31 cellular contexts compared by ENCODE assay signal in genomic region chr12:76226956-76227355, GRCh38.
"Had no signal": no experiment of that assay in that cellular context is flagged by ENCODE, and none has a peak within 500 bp of the region (broad histone marks: within the 10 kb centered on the region; RNA-seq: fewer than 3 reads in every experiment).

No MANE protein-coding gene starts in this region.

- H3K36me3 ChIP-seq: adrenal gland, MG63, WERI-Rb-1 had no signal

- H3K27me3 ChIP-seq: adrenal gland, body of pancreas, MG63 had no signal

- H2AFZ ChIP-seq: PC-9 had no signal

- H3K27ac ChIP-seq: adrenal gland, body of pancreas, PC-9, RWPE1, WERI-Rb-1 had no signal

- H3K9me3 Mint-ChIP-seq: activated CD4-positive, alpha-beta memory T cell treated with anti-CD3 and anti-CD28 coated beads, Interleukin-2, amount 10 ng/mL, durations not matched to agents 7 days and 5 days; activated naive CD4-positive, alpha-beta T cell treated with anti-CD3 and anti-CD28 coated beads, Interleukin-2, amount 50 U/mL, for 24 hours; activated naive CD8-positive, alpha-beta T cell treated with anti-CD3 and anti-CD28 coated beads, Interleukin-2, amount 10 ng/mL, durations not matched to agents 7 days and 5 days; activated T-helper 2 cell treated with anti-CD3 and anti-CD28 coated beads, Interferon-gamma antibody, Interleukin-2, Interleukin-4, amounts not matched to agents 10 μg/mL and 5 μg/mL and 100 μg/mL, durations not matched to agents 14 hours and 24 hours and 36 hours had no signal

- H3K4me1 Mint-ChIP-seq: activated naive CD4-positive, alpha-beta T cell treated with anti-CD3 and anti-CD28 coated beads, Interleukin-2, amount 50 U/mL, for 24 hours had no signal

- ATAC-seq: activated CD8-positive, alpha-beta memory T cell treated with anti-CD3 and anti-CD28 coated beads, Interleukin-2, amount 10 ng/mL, durations not matched to agents 7 days and 5 days; body of pancreas had no signal

- H3K36me3 Mint-ChIP-seq: activated CD8-positive, alpha-beta memory T cell treated with anti-CD3 and anti-CD28 coated beads, Interleukin-2, amount 10 ng/mL, durations not matched to agents 7 days and 5 days; activated naive CD4-positive, alpha-beta T cell treated with anti-CD3 and anti-CD28 coated beads, Interleukin-2, amount 50 U/mL, for 24 hours; activated naive CD8-positive, alpha-beta T cell treated with anti-CD3 and anti-CD28 coated beads, Interleukin-2, amount 10 ng/mL, durations not matched to agents 7 days and 5 days had no signal

- DNase-seq: activated CD4-positive, alpha-beta memory T cell treated with anti-CD3 and anti-CD28 coated beads, Interleukin-2, amount 10 ng/mL, durations not matched to agents 7 days and 5 days; activated CD4-positive, alpha-beta T cell treated with anti-CD3 and anti-CD28 coated beads for 1 hour; activated CD4-positive, alpha-beta T cell treated with anti-CD3 and anti-CD28 coated beads for 48 hours; activated CD4-positive, CD25-positive, alpha-beta regulatory T cell; activated CD8-positive, alpha-beta memory T cell treated with anti-CD3 and anti-CD28 coated beads for 24 hours; activated CD8-positive, alpha-beta memory T cell treated with anti-CD3 and anti-CD28 coated beads, Interleukin-2, amount 10 ng/mL, durations not matched to agents 7 days and 5 days; activated CD8-positive, alpha-beta memory T cell treated with anti-CD3 and anti-CD28 coated beads, Interleukin-2, amount 50 U/mL, for 48 hours; activated gamma-delta T cell; activated naive CD4-positive, alpha-beta T cell treated with Interleukin-2 at 50 U/mL for 16 hours; activated naive CD8-positive, alpha-beta T cell treated with anti-CD3 and anti-CD28 coated beads, Interleukin-2, amount 10 ng/mL, durations not matched to agents 7 days and 5 days; adrenal gland; body of pancreas; central memory CD4-positive, alpha-beta T cell; NCI-H1048; NCI-H1105 treated with DMSO at 0.1 percent for 48 hours; NCI-H1436; NCI-H1694; NCI-H1930; NCI-H2081 treated with DMSO at 0.1 percent for 48 hours; NCI-H226; NCI-H524 treated with DMSO at 0.1 percent for 48 hours; PC-9; Right ventricle myocardium superior; SW 1271; T-helper 9 cell; WERI-Rb-1 had no signal

- H3K4me3 Mint-ChIP-seq: activated CD4-positive, alpha-beta memory T cell treated with anti-CD3 and anti-CD28 coated beads, Interleukin-2, amount 10 ng/mL, durations not matched to agents 7 days and 5 days; activated CD8-positive, alpha-beta memory T cell treated with anti-CD3 and anti-CD28 coated beads, Interleukin-2, amount 10 ng/mL, durations not matched to agents 7 days and 5 days; activated naive CD4-positive, alpha-beta T cell treated with anti-CD3 and anti-CD28 coated beads, Interleukin-2, amount 50 U/mL, for 24 hours; activated naive CD8-positive, alpha-beta T cell treated with anti-CD3 and anti-CD28 coated beads, Interleukin-2, amount 10 ng/mL, durations not matched to agents 7 days and 5 days had no signal

- H3K27ac Mint-ChIP-seq: activated CD4-positive, alpha-beta memory T cell treated with anti-CD3 and anti-CD28 coated beads, Interleukin-2, amount 10 ng/mL, durations not matched to agents 7 days and 5 days; activated CD8-positive, alpha-beta memory T cell treated with anti-CD3 and anti-CD28 coated beads, Interleukin-2, amount 10 ng/mL, durations not matched to agents 7 days and 5 days; activated naive CD4-positive, alpha-beta T cell treated with anti-CD3 and anti-CD28 coated beads, Interleukin-2, amount 50 U/mL, for 24 hours; activated naive CD8-positive, alpha-beta T cell treated with anti-CD3 and anti-CD28 coated beads, Interleukin-2, amount 10 ng/mL, durations not matched to agents 7 days and 5 days; activated T-helper 2 cell treated with anti-CD3 and anti-CD28 coated beads, Interferon-gamma antibody, Interleukin-2, Interleukin-4, amounts not matched to agents 10 μg/mL and 5 μg/mL and 100 μg/mL, durations not matched to agents 14 hours and 24 hours and 36 hours had no signal

- H3K4me3 ChIP-seq: adrenal gland, body of pancreas, K562, MG63, PC-9 had no signal

- H3K9me3 ChIP-seq: adrenal gland, body of pancreas, MG63 had no signal

- H3K4me2 ChIP-seq: PC-9 had no signal

- H3K4me1 ChIP-seq: adrenal gland, body of pancreas had no signal
